Comparison of ENCODE assay signal across 1 cellular context in genomic region chr22:29302681-29303465, GRCh38.
TF ChIP-seq lines count a peak whose summit lies in the region.

No MANE protein-coding gene starts in this region.

TF ChIP-seq in SK-N-SH treated with all-trans-retinoic acid at 6 μM for 48 hours, 23 proteins besides CTCF, POLR2A, EP300 and RAD21 (continued from another document):
- TF ChIP-seq, protein P1, sequence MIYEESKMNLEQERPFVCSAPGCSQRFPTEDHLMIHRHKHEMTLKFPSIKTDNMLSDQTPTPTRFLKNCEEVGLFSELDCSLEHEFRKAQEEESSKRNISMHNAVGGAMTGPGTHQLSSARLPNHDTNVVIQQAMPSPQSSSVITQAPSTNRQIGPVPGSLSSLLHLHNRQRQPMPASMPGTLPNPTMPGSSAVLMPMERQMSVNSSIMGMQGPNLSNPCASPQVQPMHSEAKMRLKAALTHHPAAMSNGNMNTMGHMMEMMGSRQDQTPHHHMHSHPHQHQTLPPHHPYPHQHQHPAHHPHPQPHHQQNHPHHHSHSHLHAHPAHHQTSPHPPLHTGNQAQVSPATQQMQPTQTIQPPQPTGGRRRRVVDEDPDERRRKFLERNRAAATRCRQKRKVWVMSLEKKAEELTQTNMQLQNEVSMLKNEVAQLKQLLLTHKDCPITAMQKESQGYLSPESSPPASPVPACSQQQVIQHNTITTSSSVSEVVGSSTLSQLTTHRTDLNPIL (CRISPR knock-in tag; IDR thresholded peaks at IDR 0.05; ENCODE audit: low read depth), result no peak
- TF ChIP-seq PPARA (CRISPR knock-in tag; IDR thresholded peaks at IDR 0.05; ENCODE audit: borderline replicate concordance) (no peak), ESRRG (CRISPR knock-in tag; IDR thresholded peaks at IDR 0.05) (no peak), ARNTL (CRISPR knock-in tag; IDR thresholded peaks at IDR 0.05; ENCODE audit: borderline replicate concordance, low read depth) (no peak), GLIS3 (CRISPR knock-in tag; IDR thresholded peaks at IDR 0.05) (no peak), TSHZ2 (CRISPR knock-in tag; IDR thresholded peaks at IDR 0.05) (no peak), ZFP3 (CRISPR knock-in tag; IDR thresholded peaks at IDR 0.05) (no peak), ZNF8 (CRISPR knock-in tag; IDR thresholded peaks at IDR 0.05) (no peak)
